ENCODE assay signal across 21 cellular contexts in the genomic region with DNA sequence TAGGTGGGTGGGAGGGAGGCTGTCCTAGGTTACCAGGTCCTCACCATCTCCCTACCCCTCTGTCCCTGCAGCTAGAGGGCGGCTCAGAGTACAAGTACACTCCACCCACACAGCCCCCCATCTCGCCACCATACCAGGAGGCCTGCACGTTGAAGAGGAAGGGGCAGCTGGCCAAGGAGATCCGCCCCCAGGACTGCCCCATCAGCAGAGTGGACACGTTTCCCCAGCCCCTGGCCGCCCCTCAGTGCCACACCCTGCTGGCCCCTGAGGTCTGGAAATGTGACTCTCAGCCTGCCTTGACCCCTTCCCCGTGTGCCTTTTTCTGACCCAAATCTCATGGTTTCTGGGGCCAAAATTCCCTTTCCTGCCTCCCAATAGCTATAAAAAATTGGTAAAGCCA.
"Had no signal": no experiment of that assay in that cellular context is flagged by ENCODE, and none has a peak within 500 bp of the region (broad histone marks: within the 10 kb centered on the region; RNA-seq: fewer than 3 reads in every experiment).

No MANE protein-coding gene starts in this region.

- H3K27ac ChIP-seq: SJSA1, SK-N-MC had no signal

- DNase-seq: KBM-7, MV-4-11, NCI-H1092, NCI-H1105 treated with DMSO at 0.1 percent for 48 hours, NCI-H1417 treated with DMSO at 0.1 percent for 48 hours, NCI-H146, NCI-H1694 treated with DMSO at 0.1 percent for 48 hours, NCI-H1930, NCI-H2081, NCI-H2107, NCI-H2227 treated with DMSO at 0.1 percent for 48 hours, NCI-H446, NCI-H510A, NCI-H524 treated with DMSO at 0.1 percent for 48 hours, NCI-H69, NCI-H774, Right ventricle myocardium superior, SIG-M5 had no signal

- ATAC-seq: Panc1 had no signal

- H3K4me3 ChIP-seq: SJSA1, SK-N-MC had no signal

- H3K27me3 ChIP-seq: SJSA1 had no signal

- H3K9me3 ChIP-seq: SJSA1 had no signal
